13 cellular contexts compared by ENCODE assay signal in genomic region chr2:54966165-54966819, GRCh38.
DNase-seq lines count a peak whose midpoint lies in the region; ATAC-seq, FAIRE-seq and TF ChIP-seq lines count a peak whose summit lies in the region.
"Had no signal": no experiment of that assay in that cellular context is flagged by ENCODE, and none has a peak within 500 bp of the region (broad histone marks: within the 10 kb centered on the region; RNA-seq: fewer than 3 reads in every experiment).

No MANE protein-coding gene starts in this region.

- no peak overlapping the region for H3K18ac ChIP-seq in H1 (ENCODE audit: extremely low read depth, low read length)

- H3K27me3 ChIP-seq in PC-9 (ENCODE audit: insufficient read depth, low read depth) (no peaks in the 10 kb centered on the region), H1 (replicated peaks in 1 of 4; ENCODE audit: control insufficient read depth in 3 of 4, extremely low read depth in 1 of 4, insufficient read depth in 3 of 4, low read length in 3 of 4) (no peaks in the 10 kb centered on the region), SJCRH30 (no peaks in the 10 kb centered on the region)

- no peaks in the 10 kb centered on the region for H3K9me3 Mint-ChIP-seq in activated CD4-positive, alpha-beta T cell treated with anti-CD3 and anti-CD28 coated beads, Interleukin-2, amount 10 ng/mL, durations not matched to agents 24 days and 14 days
- H3K9me3 Mint-ChIP-seq: stimulated activated naive CD8-positive, alpha-beta T cell treated with anti-CD3 and anti-CD28 coated beads, Interleukin-15, Interleukin-2, amounts not matched to agents 100 ng/mL and 50 ng/mL, for 24 hours had no signal

- H3K79me2 ChIP-seq in PC-9 (ENCODE audit: low read depth) (peaks cover 11% of the 10 kb centered on the region; the same call in 1 of the 2 replicates), H1 (ENCODE audit: control insufficient read depth in 1 of 2, insufficient read depth in 2 of 2, low read length in 2 of 2) (no peaks in the 10 kb centered on the region)

- H3K27ac ChIP-seq in PC-9, result peak overlapping the region; percentile 22
- no peak overlapping the region for H3K27ac ChIP-seq in H1 (ENCODE audit: low read depth, low read length)
- H3K27ac ChIP-seq in SJCRH30, result no peak overlapping the region
- H3K27ac ChIP-seq: GM23248 had no signal

- H3K23me2 ChIP-seq in H1 (ENCODE audit: low read depth, low read length), result no peaks in the 10 kb centered on the region

- peaks cover 36% of the 10 kb centered on the region for H3K36me3 ChIP-seq in PC-9 (ENCODE audit: low read depth)
- H3K36me3 ChIP-seq in H1 (ENCODE audit: control insufficient read depth in 2 of 4, insufficient read depth in 4 of 4, low read length in 3 of 4), result peaks cover 0 to 10% (median 6%) of the 10 kb centered on the region in 4 experiments; a peak in 2 of 8 replicates
- H3K36me3 ChIP-seq in SJCRH30, result peaks cover 22% of the 10 kb centered on the region

- H2BK15ac ChIP-seq in H1 (ENCODE audit: low read length), result no peak overlapping the region

- H3K4me2 ChIP-seq in PC-9, result no peak overlapping the region
- no peak overlapping the region for H3K4me2 ChIP-seq in H1 (ENCODE audit: insufficient read depth in 1 of 2, low read depth in 2 of 2, low read length in 2 of 2)

- no peak overlapping the region for H3K14ac ChIP-seq in H1 (ENCODE audit: insufficient read length)

- intact Hi-C loops in activated CD4-positive, alpha-beta T cell treated with anti-CD3 and anti-CD28 coated beads, Interleukin-2, amount 10 ng/mL, durations not matched to agents 24 days and 14 days (cut with micrococcal nuclease), result no loop called here
- intact Hi-C loops in PC-9 (cut with micrococcal nuclease; ENCODE audit: unreplicated experiment), result no loop called here

- no peak for ATAC-seq in GM21423 (IDR thresholded peaks at IDR 0.05; ENCODE audit: unreplicated experiment)
- ATAC-seq: activated CD8-positive, alpha-beta T cell treated with anti-CD3 and anti-CD28 coated beads, Interleukin-2, amount 10 ng/mL, durations not matched to agents 7 days and 5 days had no signal

- no peak overlapping the region for H4K5ac ChIP-seq in H1 (ENCODE audit: insufficient read length, low read depth, low read length)

- H3F3A ChIP-seq in PC-9 (ENCODE audit: insufficient read depth, low read depth), result peaks cover 76% of the 10 kb centered on the region

- H3K27me3 Mint-ChIP-seq in activated CD4-positive, alpha-beta T cell treated with anti-CD3 and anti-CD28 coated beads, Interleukin-2, amount 10 ng/mL, durations not matched to agents 24 days and 14 days, result no peaks in the 10 kb centered on the region
- H3K27me3 Mint-ChIP-seq: stimulated activated naive CD8-positive, alpha-beta T cell treated with anti-CD3 and anti-CD28 coated beads, Interleukin-15, Interleukin-2, amounts not matched to agents 100 ng/mL and 50 ng/mL, for 24 hours had no signal

- H3K4me3 ChIP-seq in PC-9 (no peak overlapping the region), H1 (ENCODE audit: extremely low read depth in 1 of 4, insufficient read depth in 2 of 4, low read depth in 3 of 4, low read length in 4 of 4) (no peak overlapping the region), SJCRH30 (no peak overlapping the region)
- H3K4me3 ChIP-seq: GM23248 had no signal

- no peaks in the 10 kb centered on the region for H3K4me1 ChIP-seq in PC-9 (replicated peaks; ENCODE audit: insufficient read depth)
- peaks cover 0 to 3% (median 1%) of the 10 kb centered on the region in 4 experiments; a peak in 2 of 7 replicates for H3K4me1 ChIP-seq in H1 (replicated peaks in 1 of 4; ENCODE audit: control insufficient read depth in 3 of 4, insufficient read depth in 4 of 4, low read length in 3 of 4)
- no peaks in the 10 kb centered on the region for H3K4me1 ChIP-seq in SJCRH30

- peaks cover 8% of the 10 kb centered on the region for H3K36me3 Mint-ChIP-seq in activated CD4-positive, alpha-beta T cell treated with anti-CD3 and anti-CD28 coated beads, Interleukin-2, amount 10 ng/mL, durations not matched to agents 24 days and 14 days (ENCODE audit: low read depth)

- TF ChIP-seq EP300 in H1 (IDR thresholded peaks at IDR 0.05; ENCODE audit: borderline replicate concordance in 1 of 2, low read depth in 2 of 2, low read length in 2 of 2), result no peak

- no peak overlapping the region for H3K27ac Mint-ChIP-seq in activated CD4-positive, alpha-beta T cell treated with anti-CD3 and anti-CD28 coated beads, Interleukin-2, amount 10 ng/mL, durations not matched to agents 24 days and 14 days
- H3K27ac Mint-ChIP-seq: stimulated activated naive CD8-positive, alpha-beta T cell treated with anti-CD3 and anti-CD28 coated beads, Interleukin-15, Interleukin-2, amounts not matched to agents 100 ng/mL and 50 ng/mL, for 24 hours had no signal

- no peak for TF ChIP-seq POLR2A in H1 (IDR thresholded peaks at IDR 0.05; ENCODE audit: control extremely low read depth in 1 of 2, low read depth in 2 of 2, low read length in 2 of 2)

- no peak for FAIRE-seq in H1 (lab: Jason Lieb, UNC)
- FAIRE-seq: endometrium had no signal

- no peak overlapping the region for H2BK20ac ChIP-seq in H1 (ENCODE audit: low read length)

- no peak overlapping the region for H2BK120ac ChIP-seq in H1 (replicated peaks; ENCODE audit: low read depth, low read length)

- peaks cover 25% of the 10 kb centered on the region for H3K4me1 Mint-ChIP-seq in activated CD4-positive, alpha-beta T cell treated with anti-CD3 and anti-CD28 coated beads, Interleukin-2, amount 10 ng/mL, durations not matched to agents 24 days and 14 days

- no peak overlapping the region for H3K4ac ChIP-seq in H1 (replicated peaks; ENCODE audit: insufficient read length, low read depth, low read length)

- no peaks in the 10 kb centered on the region; the same call in 1 of the 2 replicates for H3K79me1 ChIP-seq in H1 (ENCODE audit: low read depth, low read length)

- H4K20me1 ChIP-seq in PC-9 (ENCODE audit: insufficient read depth) (peaks cover 28% of the 10 kb centered on the region), H1 (replicated peaks in 1 of 2; ENCODE audit: control insufficient read depth in 1 of 2, insufficient read depth in 2 of 2, low read length in 2 of 2) (no peaks in the 10 kb centered on the region)

- POLR2A ChIA-PET in PC-9 (lab: Charles Lee; ENCODE audit: unreplicated experiment) (interaction anchor here (0.6 to 0.7 kb wide), 2 partner anchors 9 to 50 kb away, joined by 3 to 4 read pairs; no protein-coding TSS in a partner anchor), H1 (lab: Charles Lee; ENCODE audit: partially characterized antibody) (interaction anchor here (1.7 kb wide), 1 partner anchor 9 kb away, joined by 5 read pairs; no protein-coding TSS in a partner anchor)

- no peak for TF ChIP-seq CTCF in PC-9 (conservative IDR thresholded peaks at IDR 0.05)
- TF ChIP-seq CTCF in H1 (IDR thresholded peaks at IDR 0.05; ENCODE audit: control extremely low read depth in 1 of 3, insufficient read depth in 1 of 3, low read depth in 1 of 3, low read length in 3 of 3), result no peak

- no peak overlapping the region for H3K9ac ChIP-seq in H1 (replicated peaks in 1 of 4; ENCODE audit: extremely low read depth in 1 of 4, low read depth in 3 of 4, low read length in 3 of 4)
- H3K9ac ChIP-seq: GM23248 had no signal

- H3K9me2 ChIP-seq in PC-9 (ENCODE audit: insufficient read depth), result no peaks in the 10 kb centered on the region

- H2AFZ ChIP-seq in PC-9, result no peak overlapping the region
- no peak overlapping the region for H2AFZ ChIP-seq in H1 (ENCODE audit: low read length)
- H2AFZ ChIP-seq: GM23248 had no signal

- H3K56ac ChIP-seq in H1 (replicated peaks; ENCODE audit: insufficient read length, low read depth, low read length), result no peak overlapping the region

- CTCF ChIA-PET in PC-9 (lab: Charles Lee), result no interaction called here
- CTCF ChIA-PET in H1 (lab: Charles Lee; ENCODE audit: partially characterized antibody), result interaction anchor here (0.5 to 1.1 kb wide), 2 partner anchors 66 to 243 kb away, joined by 3 to 4 read pairs; no protein-coding TSS in a partner anchor

- H2AK5ac ChIP-seq in H1 (ENCODE audit: low read depth, low read length), result no peak overlapping the region

- no peak overlapping the region for H4K8ac ChIP-seq in H1 (ENCODE audit: extremely low read depth, insufficient read depth, low read length)

- 0 out of 2 replicates have a peak overlapping the region, but pooled peaks have one; percentile 26 for H2BK5ac ChIP-seq in H1 (ENCODE audit: low read depth, low read length)

- H3K9me3 ChIP-seq in PC-9 (ENCODE audit: insufficient read depth, low read depth) (no peaks in the 10 kb centered on the region; the same call in 1 of the 2 replicates), H1 (ENCODE audit: insufficient read depth in 2 of 2, low read depth in 1 of 2, low read length in 1 of 2) (no peaks in the 10 kb centered on the region), SJCRH30 (replicated peaks) (no peaks in the 10 kb centered on the region)

- no peak overlapping the region for H3K4me3 Mint-ChIP-seq in activated CD4-positive, alpha-beta T cell treated with anti-CD3 and anti-CD28 coated beads, Interleukin-2, amount 10 ng/mL, durations not matched to agents 24 days and 14 days
- H3K4me3 Mint-ChIP-seq: activated CD8-positive, alpha-beta T cell treated with anti-CD3 and anti-CD28 coated beads, Interleukin-2, amount 10 ng/mL, durations not matched to agents 7 days and 5 days; stimulated activated naive CD8-positive, alpha-beta T cell treated with anti-CD3 and anti-CD28 coated beads, Interleukin-15, Interleukin-2, amounts not matched to agents 100 ng/mL and 50 ng/mL, for 24 hours had no signal

- peak; percentile 52 for DNase-seq in activated CD4-positive, alpha-beta T cell treated with anti-CD3 and anti-CD28 coated beads, Interleukin-2, amount 10 ng/mL, durations not matched to agents 24 days and 14 days
- DNase-seq in activated CD4-positive, alpha-beta T cell treated with anti-CD3 and anti-CD28 coated beads for 1 hour, result no peak
- DNase-seq in PC-9, result peak in 1 of 2 experiments; percentile 56
- no peak for DNase-seq in H1 (ENCODE audit: low read depth in 1 of 2, low spot score in 2 of 2)
- peak; percentile 74 for DNase-seq in renal cortical epithelial cell (ENCODE audit: low read depth)
- no peak for DNase-seq in AG20443 (ENCODE audit: low spot score)
- DNase-seq in SJCRH30, result no peak
- DNase-seq: activated CD8-positive, alpha-beta T cell treated with anti-CD3 and anti-CD28 coated beads, Interleukin-2, amount 10 ng/mL, durations not matched to agents 7 days and 5 days; GM23248; SW 1271 had no signal

- H4K91ac ChIP-seq in H1 (replicated peaks; ENCODE audit: insufficient read length, low read length), result no peak overlapping the region

- no peak for TF ChIP-seq RAD21 in H1 (IDR thresholded peaks at IDR 0.05 in 1 of 2, conservative IDR thresholded peaks at IDR 0.05 in 1 of 2; ENCODE audit: low read depth in 2 of 2, low read length in 2 of 2)

- H2BK12ac ChIP-seq in H1 (ENCODE audit: low read depth, low read length), result no peak overlapping the region

- no peak overlapping the region for H3K23ac ChIP-seq in H1 (ENCODE audit: insufficient read length)

- TSS peak; percentile 7 for BruUV-seq in PC-9 (replicated peaks; lab: Mats Ljungman, UMichigan)

- 95% methylated on average over 7 of the region's 8 CpGs; no CpG with 5 or more reads in 1 of the 2 experiments for WGBS in H1 (ENCODE audit: extremely low coverage in 1 of 2, insufficient coverage in 1 of 2, insufficient read length in 1 of 2, insufficient replicate concordance in 2 of 2, low coverage in 1 of 2, low lambda C conversion rate in 2 of 2, missing lambda C conversion rate in 1 of 2), 2 experiments

TF ChIP-seq in H1, 55 proteins besides CTCF, POLR2A, EP300 and RAD21:
- TF ChIP-seq SIRT6 (IDR thresholded peaks at IDR 0.05; ENCODE audit: low read length), result no peak

Comparison
In these comparisons a context has a peak if more than half of its experiments do, and no peak if none do; other contexts are left out.
1. DNase-seq: peak in activated CD4-positive, alpha-beta T cell treated with anti-CD3 and anti-CD28 coated beads, Interleukin-2, amount 10 ng/mL, durations not matched to agents 24 days and 14 days (single experiment) and renal cortical epithelial cell (single experiment); none in activated CD4-positive, alpha-beta T cell treated with anti-CD3 and anti-CD28 coated beads for 1 hour (single experiment), H1 (0 of 2), AG20443 (single experiment) and SJCRH30 (0 of 2).